1 cellular context compared by ENCODE assay signal in the genomic region with DNA sequence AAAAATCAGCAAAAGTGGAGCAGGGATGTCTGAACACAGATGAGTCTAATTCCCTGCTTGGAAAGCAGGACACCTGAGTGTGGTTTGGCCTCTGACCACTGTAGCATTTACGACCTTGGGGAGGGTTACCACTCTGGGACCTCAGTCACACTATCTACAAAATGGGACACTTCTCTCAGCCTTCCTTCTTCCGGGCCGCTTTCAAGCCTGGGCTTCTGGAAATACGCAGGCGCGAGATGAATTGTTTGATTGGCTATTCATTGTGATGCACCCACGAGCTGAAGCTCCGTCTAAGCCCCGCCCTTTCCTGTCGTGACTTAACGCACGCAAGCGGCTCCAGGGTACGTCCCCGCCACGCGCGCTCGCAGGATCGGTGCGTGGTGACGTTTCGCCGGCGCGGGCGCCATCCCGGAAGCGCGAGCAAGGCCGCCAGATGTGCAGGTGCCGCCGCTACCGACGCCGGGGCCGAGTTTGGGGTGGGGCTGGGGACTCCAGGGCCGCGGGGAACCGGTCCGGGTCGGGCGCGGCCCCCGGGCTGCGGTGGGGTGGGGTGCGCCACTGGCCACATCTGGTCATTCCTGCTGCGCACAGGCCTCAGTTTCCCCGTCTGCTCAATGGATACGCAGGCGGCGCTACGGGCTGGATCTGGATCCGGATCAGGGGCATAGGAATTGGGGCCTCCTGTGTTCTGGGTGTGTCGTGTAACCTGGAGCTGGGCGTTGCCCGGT.
TF ChIP-seq lines count a peak whose summit lies in the region.

A gene with protein sequence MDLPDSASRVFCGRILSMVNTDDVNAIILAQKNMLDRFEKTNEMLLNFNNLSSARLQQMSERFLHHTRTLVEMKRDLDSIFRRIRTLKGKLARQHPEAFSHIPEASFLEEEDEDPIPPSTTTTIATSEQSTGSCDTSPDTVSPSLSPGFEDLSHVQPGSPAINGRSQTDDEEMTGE (plus strand): TSS at position 397 of the 728 bp plus-strand sequence. CDS start 4,187 bp downstream, outside the sequence.

TF ChIP-seq in K562, 482 proteins besides CTCF, POLR2A, EP300 and RAD21 (continued from another document and continues in another):
- TF ChIP-seq, protein P1, sequence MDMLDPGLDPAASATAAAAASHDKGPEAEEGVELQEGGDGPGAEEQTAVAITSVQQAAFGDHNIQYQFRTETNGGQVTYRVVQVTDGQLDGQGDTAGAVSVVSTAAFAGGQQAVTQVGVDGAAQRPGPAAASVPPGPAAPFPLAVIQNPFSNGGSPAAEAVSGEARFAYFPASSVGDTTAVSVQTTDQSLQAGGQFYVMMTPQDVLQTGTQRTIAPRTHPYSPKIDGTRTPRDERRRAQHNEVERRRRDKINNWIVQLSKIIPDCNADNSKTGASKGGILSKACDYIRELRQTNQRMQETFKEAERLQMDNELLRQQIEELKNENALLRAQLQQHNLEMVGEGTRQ (CRISPR knock-in tag; IDR thresholded peaks at IDR 0.05): no peak
- TF ChIP-seq ZNF133 (CRISPR knock-in tag; IDR thresholded peaks at IDR 0.05) (no peak), FOXK2 (conservative IDR thresholded peaks at IDR 0.05 in 1 of 2, IDR thresholded peaks at IDR 0.05 in 1 of 2; ENCODE audit: low read depth in 2 of 2) (no peak; a peak in 1 of 4 replicates), RFX1 (IDR thresholded peaks at IDR 0.05) (no peak), ARID4B (CRISPR knock-in tag; IDR thresholded peaks at IDR 0.05) (peak; percentile 80), ZNF212 (CRISPR knock-in tag; IDR thresholded peaks at IDR 0.05) (no peak), MTA1 (IDR thresholded peaks at IDR 0.05; ENCODE audit: borderline replicate concordance) (peak; percentile 93), ARID3A (IDR thresholded peaks at IDR 0.05; ENCODE audit: borderline replicate concordance, low read depth, low read length) (no peak), SRF (CRISPR knock-in tag; IDR thresholded peaks at IDR 0.05) (no peak), PHF21A (IDR thresholded peaks at IDR 0.05; ENCODE audit: borderline replicate concordance, low read depth) (no peak), OTX1 (CRISPR knock-in tag; IDR thresholded peaks at IDR 0.05) (no peak), SIX5 (IDR thresholded peaks at IDR 0.05; ENCODE audit: borderline replicate concordance in 1 of 2, insufficient read depth in 1 of 2, low read depth in 1 of 2, low read length in 2 of 2) (no peak), ZNF445 (CRISPR knock-in tag; IDR thresholded peaks at IDR 0.05; ENCODE audit: low read depth) (no peak), TCFL5 (CRISPR knock-in tag; conservative IDR thresholded peaks at IDR 0.05) (no peak), NFATC3 (IDR thresholded peaks at IDR 0.05) (no peak), ZNF766 (CRISPR knock-in tag; conservative IDR thresholded peaks at IDR 0.05) (0 out of 2 replicates have a peak, but pooled peaks have one; percentile 46), ZNF23 (CRISPR knock-in tag; IDR thresholded peaks at IDR 0.05) (no peak), ZNF584 (CRISPR knock-in tag; IDR thresholded peaks at IDR 0.05; ENCODE audit: low read depth) (0 out of 2 replicates have a peak, but pooled peaks have one; percentile 40), RBM39 (optimal IDR thresholded peaks at IDR 0.05; ENCODE audit: low read depth, low read length) (no peak), ZNF280A (IDR thresholded peaks at IDR 0.05; ENCODE audit: low read depth, partially characterized antibody) (no peak), LEF1 (IDR thresholded peaks at IDR 0.05) (no peak), RBM15 (IDR thresholded peaks at IDR 0.05; ENCODE audit: insufficient read depth, low read length) (no peak), SMAD3 (CRISPR knock-in tag; conservative IDR thresholded peaks at IDR 0.05) (no peak), TBP (optimal IDR thresholded peaks at IDR 0.05; ENCODE audit: low read depth, low read length) (peak; percentile 61), HINFP (tag; conservative IDR thresholded peaks at IDR 0.05; ENCODE audit: low read depth) (no peak), SLC30A9 (CRISPR knock-in tag; IDR thresholded peaks at IDR 0.05) (no peak), RBBP5 (IDR thresholded peaks at IDR 0.05; ENCODE audit: borderline replicate concordance, insufficient read depth, low read length, poor library complexity, severe bottlenecking) (peak; percentile 87), TCF7 (IDR thresholded peaks at IDR 0.05; ENCODE audit: borderline replicate concordance) (peak; percentile 46; the same call in 1 of the 2 replicates), ZNF592 (IDR thresholded peaks at IDR 0.05) (no peak), ZNF431 (CRISPR knock-in tag; IDR thresholded peaks at IDR 0.05) (0 out of 2 replicates have a peak, but pooled peaks have one; percentile 24), CEBPB (tag; IDR thresholded peaks at IDR 0.05) (no peak)
- TF ChIP-seq, protein P2, sequence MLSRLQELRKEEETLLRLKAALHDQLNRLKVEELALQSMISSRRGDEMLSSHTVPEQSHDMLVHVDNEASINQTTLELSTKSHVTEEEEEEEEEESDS (CRISPR knock-in tag; IDR thresholded peaks at IDR 0.05): no peak
- TF ChIP-seq, protein P3, sequence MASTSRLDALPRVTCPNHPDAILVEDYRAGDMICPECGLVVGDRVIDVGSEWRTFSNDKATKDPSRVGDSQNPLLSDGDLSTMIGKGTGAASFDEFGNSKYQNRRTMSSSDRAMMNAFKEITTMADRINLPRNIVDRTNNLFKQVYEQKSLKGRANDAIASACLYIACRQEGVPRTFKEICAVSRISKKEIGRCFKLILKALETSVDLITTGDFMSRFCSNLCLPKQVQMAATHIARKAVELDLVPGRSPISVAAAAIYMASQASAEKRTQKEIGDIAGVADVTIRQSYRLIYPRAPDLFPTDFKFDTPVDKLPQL (IDR thresholded peaks at IDR 0.05; ENCODE audit: extremely low read depth, insufficient read length): no peak
- TF ChIP-seq, protein P4, sequence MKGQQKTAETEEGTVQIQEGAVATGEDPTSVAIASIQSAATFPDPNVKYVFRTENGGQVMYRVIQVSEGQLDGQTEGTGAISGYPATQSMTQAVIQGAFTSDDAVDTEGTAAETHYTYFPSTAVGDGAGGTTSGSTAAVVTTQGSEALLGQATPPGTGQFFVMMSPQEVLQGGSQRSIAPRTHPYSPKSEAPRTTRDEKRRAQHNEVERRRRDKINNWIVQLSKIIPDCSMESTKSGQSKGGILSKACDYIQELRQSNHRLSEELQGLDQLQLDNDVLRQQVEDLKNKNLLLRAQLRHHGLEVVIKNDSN (CRISPR knock-in tag; IDR thresholded peaks at IDR 0.05): peak; percentile 20; the same call in 1 of the 2 replicates
- TF ChIP-seq, protein P5, sequence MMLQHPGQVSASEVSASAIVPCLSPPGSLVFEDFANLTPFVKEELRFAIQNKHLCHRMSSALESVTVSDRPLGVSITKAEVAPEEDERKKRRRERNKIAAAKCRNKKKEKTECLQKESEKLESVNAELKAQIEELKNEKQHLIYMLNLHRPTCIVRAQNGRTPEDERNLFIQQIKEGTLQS (IDR thresholded peaks at IDR 0.05): no peak
- TF ChIP-seq, protein P5 (CRISPR knock-in tag; conservative IDR thresholded peaks at IDR 0.05): no peak
- TF ChIP-seq, protein P6, sequence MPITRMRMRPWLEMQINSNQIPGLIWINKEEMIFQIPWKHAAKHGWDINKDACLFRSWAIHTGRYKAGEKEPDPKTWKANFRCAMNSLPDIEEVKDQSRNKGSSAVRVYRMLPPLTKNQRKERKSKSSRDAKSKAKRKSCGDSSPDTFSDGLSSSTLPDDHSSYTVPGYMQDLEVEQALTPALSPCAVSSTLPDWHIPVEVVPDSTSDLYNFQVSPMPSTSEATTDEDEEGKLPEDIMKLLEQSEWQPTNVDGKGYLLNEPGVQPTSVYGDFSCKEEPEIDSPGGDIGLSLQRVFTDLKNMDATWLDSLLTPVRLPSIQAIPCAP (CRISPR knock-in tag; IDR thresholded peaks at IDR 0.05; ENCODE audit: borderline replicate concordance): no peak
- TF ChIP-seq, protein P7, sequence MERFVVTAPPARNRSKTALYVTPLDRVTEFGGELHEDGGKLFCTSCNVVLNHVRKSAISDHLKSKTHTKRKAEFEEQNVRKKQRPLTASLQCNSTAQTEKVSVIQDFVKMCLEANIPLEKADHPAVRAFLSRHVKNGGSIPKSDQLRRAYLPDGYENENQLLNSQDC (CRISPR knock-in tag; IDR thresholded peaks at IDR 0.05): no peak
